Comparison of ENCODE assay signal across 15 cellular contexts in the genomic region with DNA sequence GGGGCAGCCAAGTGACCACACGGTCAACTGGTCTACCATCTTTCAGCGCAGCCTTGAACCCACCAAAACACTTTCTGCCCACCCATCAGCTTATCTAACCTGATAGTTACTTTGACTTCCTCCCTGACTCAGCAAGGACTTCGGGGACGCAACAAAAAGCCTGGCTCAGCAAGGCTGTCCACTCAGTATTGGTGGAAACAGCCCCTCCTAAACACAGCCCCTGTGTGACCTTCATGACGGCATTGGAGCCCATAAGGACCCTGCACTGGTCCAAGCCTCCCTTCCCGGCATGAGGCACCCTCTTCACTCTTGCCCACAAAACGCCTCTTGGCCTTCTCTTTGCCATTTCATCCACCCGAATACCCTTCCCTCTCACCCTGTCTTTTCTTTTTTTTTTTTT.
"Had no signal": no experiment of that assay in that cellular context is flagged by ENCODE, and none has a peak within 500 bp of the region (broad histone marks: within the 10 kb centered on the region; RNA-seq: fewer than 3 reads in every experiment).

No MANE protein-coding gene starts in this region.

- H3K27ac Mint-ChIP-seq: activated naive CD4-positive, alpha-beta T cell treated with anti-CD3 and anti-CD28 coated beads, Interleukin-2, amount 50 U/mL, for 24 hours; dendritic cell treated with granulocyte-macrophage colony-stimulating factor and Interleukin-4, amounts not matched to agents 40 ng/mL and 50 ng/mL, for 4 days; natural killer cell; T-helper 1 cell treated with Interleukin-12 subunit alpha and Interleukin-12 subunit beta and Interleukin-4 antibody, amounts not matched to agents 30 μg/mL and 1 μg/mL, for 36 hours had no signal

- H3K27me3 ChIP-seq: suprapubic skin had no signal

- H3K9me3 Mint-ChIP-seq: activated naive CD4-positive, alpha-beta T cell treated with anti-CD3 and anti-CD28 coated beads, Interleukin-2, amount 50 U/mL, for 24 hours; dendritic cell treated with granulocyte-macrophage colony-stimulating factor and Interleukin-4, amounts not matched to agents 40 ng/mL and 50 ng/mL, for 4 days; natural killer cell; T-helper 1 cell treated with Interleukin-12 subunit alpha and Interleukin-12 subunit beta and Interleukin-4 antibody, amounts not matched to agents 30 μg/mL and 1 μg/mL, for 36 hours had no signal

- H3K36me3 ChIP-seq: lower lobe of right lung, suprapubic skin had no signal

- H3K4me1 Mint-ChIP-seq: activated naive CD4-positive, alpha-beta T cell treated with anti-CD3 and anti-CD28 coated beads, Interleukin-2, amount 50 U/mL, for 24 hours; brain; natural killer cell had no signal

- H3K4me3 ChIP-seq: lower lobe of right lung, suprapubic skin had no signal

- DNase-seq: activated CD4-positive, CD25-positive, alpha-beta regulatory T cell; activated T-cell treated with anti-CD3 and anti-CD28 coated beads, Interleukin-2, amount 50 U/mL, for 1 hour; amniotic stem cell; erythroblast; lower lobe of right lung; natural killer cell; occipital lobe; stimulated activated CD4-positive, alpha-beta T cell treated with anti-CD3 and anti-CD28 coated beads, Interleukin-4, amount 100 ng/mL, for 1 hour; stimulated activated CD8-positive, alpha-beta memory T cell treated with anti-CD3 and anti-CD28 coated beads, Interleukin-4, amount 100 ng/mL, for 48 hours; stimulated activated naive CD8-positive, alpha-beta T cell treated with anti-CD3 and anti-CD28 coated beads, Interleukin-15, Interleukin-2, amounts not matched to agents 100 U/mL and 50 U/mL, for 24 hours had no signal

- H3K27me3 Mint-ChIP-seq: activated naive CD4-positive, alpha-beta T cell treated with anti-CD3 and anti-CD28 coated beads, Interleukin-2, amount 50 U/mL, for 24 hours; dendritic cell treated with granulocyte-macrophage colony-stimulating factor and Interleukin-4, amounts not matched to agents 40 ng/mL and 50 ng/mL, for 4 days had no signal

- H3K27ac ChIP-seq: lower lobe of right lung, suprapubic skin had no signal

- H3K36me3 Mint-ChIP-seq: activated naive CD4-positive, alpha-beta T cell treated with anti-CD3 and anti-CD28 coated beads, Interleukin-2, amount 50 U/mL, for 24 hours; natural killer cell had no signal

- H3K9me3 ChIP-seq: lower lobe of right lung, suprapubic skin had no signal

- H3K4me3 Mint-ChIP-seq: activated naive CD4-positive, alpha-beta T cell treated with anti-CD3 and anti-CD28 coated beads, Interleukin-2, amount 50 U/mL, for 24 hours; brain; dendritic cell treated with granulocyte-macrophage colony-stimulating factor and Interleukin-4, amounts not matched to agents 40 ng/mL and 50 ng/mL, for 4 days; natural killer cell; T-helper 1 cell treated with Interleukin-12 subunit alpha and Interleukin-12 subunit beta and Interleukin-4 antibody, amounts not matched to agents 30 μg/mL and 1 μg/mL, for 36 hours had no signal

- ATAC-seq: lower lobe of right lung; natural killer cell; stimulated activated naive CD8-positive, alpha-beta T cell treated with anti-CD3 and anti-CD28 coated beads, Interleukin-15, Interleukin-2, amounts not matched to agents 100 U/mL and 50 U/mL, for 24 hours had no signal
